Comparison of ENCODE assay signal across 8 cellular contexts in the genomic region with DNA sequence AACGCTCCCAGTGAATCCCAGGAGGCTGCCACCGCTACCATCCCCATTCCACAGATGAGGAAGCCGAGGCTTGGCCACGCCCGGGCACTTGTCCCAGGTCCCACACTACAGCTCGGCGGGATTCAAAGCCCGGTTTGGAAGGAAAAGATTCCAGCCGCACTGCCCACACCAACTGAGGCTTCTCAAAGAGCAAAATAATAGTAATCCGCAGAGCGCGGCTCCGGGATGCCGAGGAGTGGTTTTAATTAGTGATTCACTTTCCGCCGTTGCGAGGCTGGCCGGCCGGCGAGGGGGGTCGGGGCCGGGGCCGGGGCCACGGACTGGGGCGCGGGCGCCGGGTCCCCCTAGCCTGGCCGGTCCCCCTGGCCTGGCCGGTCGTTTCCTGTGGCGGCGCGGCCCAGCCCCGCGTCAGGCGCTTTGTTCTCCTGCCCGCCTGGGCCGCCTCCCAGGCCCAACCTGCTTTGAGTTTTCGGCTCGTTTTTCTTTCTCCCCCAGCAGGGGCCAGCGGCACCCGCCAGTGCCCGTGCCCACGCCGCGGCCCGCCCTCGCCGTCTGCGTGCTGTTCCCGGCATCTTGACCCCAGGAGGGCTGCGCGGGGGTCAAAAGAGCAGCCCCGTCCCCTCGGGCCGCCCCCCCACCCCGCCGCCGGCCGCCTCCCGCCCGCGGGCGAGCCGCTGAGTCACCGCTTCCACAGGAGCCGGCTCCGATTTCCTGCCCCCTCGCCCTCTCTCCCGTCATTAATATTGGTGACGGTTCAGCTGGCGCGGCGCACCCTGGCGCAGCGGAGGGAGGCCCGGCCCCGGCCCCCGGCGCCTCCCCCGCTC. TPM values are rescaled to one million over a fixed set of nuclear protein-coding genes. Genes with fewer than 3 reads are reported as not detected.
DNase-seq lines count a peak whose midpoint lies in the region; TF ChIP-seq lines count a peak whose summit lies in the region.

No MANE protein-coding gene starts in this region.

- H3K9ac ChIP-seq in fibroblast of lung (ENCODE audit: insufficient read depth, low read length), result peak overlapping the region; percentile 80
- H3K9ac ChIP-seq in neural progenitor cell, result no peak overlapping the region

- DNase-seq in H7 (peak; percentile 92), fibroblast of lung (ENCODE audit: low read depth in 2 of 2) (peak; percentile 74 to 79), neural progenitor cell (ENCODE audit: low spot score) (peak; percentile 69), hippocampal formation (lab: John Stamatoyannopoulos, UW) (no peak), GM19238 (ENCODE audit: insufficient read length, low spot score) (no peak), COLO829 (ENCODE audit: low spot score) (no peak)
- no peak for DNase-seq in activated T-helper 1 cell treated with anti-CD3 and anti-CD28 coated beads, Interleukin-12 subunit alpha, Interleukin-12 subunit beta, Interleukin-2, Interleukin-4 antibody, amounts not matched to agents 30 ng/mL and 10 ng/mL and 1 ng/mL, durations not matched to agents 14 hours and 24 hours and 36 hours (ENCODE audit: low spot score)

- H3K4me1 ChIP-seq in fibroblast of lung (ENCODE audit: control insufficient read depth, extremely low read depth, insufficient read depth, low read length) (peaks cover 12% of the 10 kb centered on the region), neural progenitor cell (peaks cover 12% of the 10 kb centered on the region)

- H3F3A ChIP-seq in neural progenitor cell (ENCODE audit: low read depth), result peaks cover 15% of the 10 kb centered on the region

- H3K79me2 ChIP-seq in fibroblast of lung (ENCODE audit: control insufficient read depth, insufficient read depth, low read length) (no peaks in the 10 kb centered on the region), neural progenitor cell (ENCODE audit: low read depth) (no peaks in the 10 kb centered on the region)

- H3K4me3 ChIP-seq in H7 (ENCODE audit: insufficient read depth, low read depth, low read length) (peak overlapping the region; percentile 25; the same call in 1 of the 2 replicates), WI38 (ENCODE audit: low read depth, low read length) (peak overlapping the region; percentile 48), fibroblast of lung (replicated peaks in 1 of 4; ENCODE audit: control extremely low read depth in 1 of 4, insufficient read depth in 1 of 4, low read depth in 3 of 4, low read length in 4 of 4) (peak overlapping the region in 1 of 4 experiments; percentile 53), neural progenitor cell (peak overlapping the region; percentile 46)

- peaks cover 66% of the 10 kb centered on the region for H3K4me1 Mint-ChIP-seq in neural progenitor cell
- H3K4me1 Mint-ChIP-seq in activated T-helper 1 cell treated with anti-CD3 and anti-CD28 coated beads, Interleukin-12 subunit alpha, Interleukin-12 subunit beta, Interleukin-2, Interleukin-4 antibody, amounts not matched to agents 30 ng/mL and 10 ng/mL and 1 ng/mL, durations not matched to agents 14 hours and 24 hours and 36 hours (ENCODE audit: low read depth), result no peaks in the 10 kb centered on the region

- H3K27ac Mint-ChIP-seq in neural progenitor cell, result no peak overlapping the region
- H3K27ac Mint-ChIP-seq in activated T-helper 1 cell treated with anti-CD3 and anti-CD28 coated beads, Interleukin-12 subunit alpha, Interleukin-12 subunit beta, Interleukin-2, Interleukin-4 antibody, amounts not matched to agents 30 ng/mL and 10 ng/mL and 1 ng/mL, durations not matched to agents 14 hours and 24 hours and 36 hours, result no peak overlapping the region

- no peaks in the 10 kb centered on the region for H3K36me3 ChIP-seq in H7 (replicated peaks; ENCODE audit: control insufficient read depth, insufficient read depth, low read length)
- H3K36me3 ChIP-seq in fibroblast of lung (ENCODE audit: control insufficient read depth, insufficient read depth, low read length), result no peaks in the 10 kb centered on the region
- H3K36me3 ChIP-seq in neural progenitor cell, result no peaks in the 10 kb centered on the region

- H3K9me3 ChIP-seq in fibroblast of lung (ENCODE audit: control insufficient read depth, insufficient read depth, low read depth, low read length) (no peaks in the 10 kb centered on the region), neural progenitor cell (ENCODE audit: low read depth) (no peaks in the 10 kb centered on the region)

- TF ChIP-seq CTCF in WI38 (IDR thresholded peaks at IDR 0.05; ENCODE audit: low read depth, low read length) (no peak), fibroblast of lung (conservative IDR thresholded peaks at IDR 0.05 in 1 of 2, IDR thresholded peaks at IDR 0.05 in 1 of 2; ENCODE audit: low read depth in 1 of 2, low read length in 2 of 2) (no peak), neural progenitor cell (IDR thresholded peaks at IDR 0.05) (no peak)

- H3K27me3 Mint-ChIP-seq in neural progenitor cell (ENCODE audit: insufficient read depth, low read depth), result peaks cover 17% of the 10 kb centered on the region
- H3K27me3 Mint-ChIP-seq in activated T-helper 1 cell treated with anti-CD3 and anti-CD28 coated beads, Interleukin-12 subunit alpha, Interleukin-12 subunit beta, Interleukin-2, Interleukin-4 antibody, amounts not matched to agents 30 ng/mL and 10 ng/mL and 1 ng/mL, durations not matched to agents 14 hours and 24 hours and 36 hours (ENCODE audit: insufficient read depth), result peaks cover 41% of the 10 kb centered on the region

- H3K4me2 ChIP-seq in fibroblast of lung (ENCODE audit: extremely low read depth, insufficient read depth, low read length), result peak overlapping the region; percentile 54
- peak overlapping the region; percentile 80 for H3K4me2 ChIP-seq in neural progenitor cell

- peaks cover 5% of the 10 kb centered on the region for H3K36me3 Mint-ChIP-seq in neural progenitor cell
- no peaks in the 10 kb centered on the region for H3K36me3 Mint-ChIP-seq in activated T-helper 1 cell treated with anti-CD3 and anti-CD28 coated beads, Interleukin-12 subunit alpha, Interleukin-12 subunit beta, Interleukin-2, Interleukin-4 antibody, amounts not matched to agents 30 ng/mL and 10 ng/mL and 1 ng/mL, durations not matched to agents 14 hours and 24 hours and 36 hours (ENCODE audit: low read depth)

- H2AFZ ChIP-seq in fibroblast of lung (ENCODE audit: low read length) (no peak overlapping the region), neural progenitor cell (replicated peaks) (peak overlapping the region; percentile 85)

- H3K27ac ChIP-seq in fibroblast of lung (ENCODE audit: insufficient read depth, low read length), result peak overlapping the region; percentile 82
- no peak overlapping the region for H3K27ac ChIP-seq in neural progenitor cell

- no peaks in the 10 kb centered on the region for H3K9me3 Mint-ChIP-seq in neural progenitor cell
- H3K9me3 Mint-ChIP-seq in activated T-helper 1 cell treated with anti-CD3 and anti-CD28 coated beads, Interleukin-12 subunit alpha, Interleukin-12 subunit beta, Interleukin-2, Interleukin-4 antibody, amounts not matched to agents 30 ng/mL and 10 ng/mL and 1 ng/mL, durations not matched to agents 14 hours and 24 hours and 36 hours, result no peaks in the 10 kb centered on the region

- peak overlapping the region; percentile 70 for H3K4me3 Mint-ChIP-seq in neural progenitor cell
- no peak overlapping the region for H3K4me3 Mint-ChIP-seq in activated T-helper 1 cell treated with anti-CD3 and anti-CD28 coated beads, Interleukin-12 subunit alpha, Interleukin-12 subunit beta, Interleukin-2, Interleukin-4 antibody, amounts not matched to agents 30 ng/mL and 10 ng/mL and 1 ng/mL, durations not matched to agents 14 hours and 24 hours and 36 hours

- peaks cover 2% of the 10 kb centered on the region; the same call in 1 of the 2 replicates for H3K27me3 ChIP-seq in H7 (ENCODE audit: control insufficient read depth, insufficient read depth, low read length)
- peaks cover 5% of the 10 kb centered on the region for H3K27me3 ChIP-seq in fibroblast of lung (ENCODE audit: control insufficient read depth, insufficient read depth, low read length)
- H3K27me3 ChIP-seq in neural progenitor cell, result peaks cover 34% of the 10 kb centered on the region

- intact Hi-C loops in activated T-helper 1 cell treated with anti-CD3 and anti-CD28 coated beads, Interleukin-12 subunit alpha, Interleukin-12 subunit beta, Interleukin-2, Interleukin-4 antibody, amounts not matched to agents 30 ng/mL and 10 ng/mL and 1 ng/mL, durations not matched to agents 14 hours and 24 hours and 36 hours (cut with micrococcal nuclease), result no loop called here

- H4K20me1 ChIP-seq in fibroblast of lung (ENCODE audit: control insufficient read depth, extremely low read depth, insufficient read depth, low read length) (no peaks in the 10 kb centered on the region), neural progenitor cell (ENCODE audit: low read depth) (no peaks in the 10 kb centered on the region)

RNA-seq across cellular contexts. Expression of a gene that starts 31.2 kb away (rescaled TPM):
- 1.9 TPM in 2 replicates for total RNA-seq in H7 (2014; rRNA removed; shearing (Covaris generic))
- total RNA-seq in fibroblast of lung (8.0 and 19.3 TPM in 2 replicates), neural progenitor cell (ENCODE audit: low replicate concordance) (0.06 and 0.22 TPM in 2 replicates)
- 0.33 and 2.0 TPM in 2 replicates for polyA plus RNA-seq in fibroblast of lung
- polyA plus RNA-seq in fibroblast of lung (2012), result 0.49 and 3.6 TPM in 2 replicates
- polyA minus RNA-seq in fibroblast of lung (ENCODE audit: low replicate concordance), result 2.6 TPM in 1 of 2 replicates, not detected in the other
- total RNA-seq in activated T-helper 1 cell treated with anti-CD3 and anti-CD28 coated beads, Interleukin-12 subunit alpha, Interleukin-12 subunit beta, Interleukin-2, Interleukin-4 antibody, amounts not matched to agents 30 ng/mL and 10 ng/mL and 1 ng/mL, durations not matched to agents 14 hours and 24 hours and 36 hours, result 0.17 and 0.21 TPM in 2 replicates

Comparison
In these comparisons a context has a peak if more than half of its experiments do, and no peak if none do; other contexts are left out.
1. DNase-seq: peak in H7 (single experiment), fibroblast of lung (2 of 2) and neural progenitor cell (single experiment); none in hippocampal formation (0 of 2), activated T-helper 1 cell treated with anti-CD3 and anti-CD28 coated beads, Interleukin-12 subunit alpha, Interleukin-12 subunit beta, Interleukin-2, Interleukin-4 antibody, amounts not matched to agents 30 ng/mL and 10 ng/mL and 1 ng/mL, durations not matched to agents 14 hours and 24 hours and 36 hours (single experiment), GM19238 (single experiment) and COLO829 (single experiment).